Comparison of ENCODE assay signal across 17 cellular contexts in the genomic region with DNA sequence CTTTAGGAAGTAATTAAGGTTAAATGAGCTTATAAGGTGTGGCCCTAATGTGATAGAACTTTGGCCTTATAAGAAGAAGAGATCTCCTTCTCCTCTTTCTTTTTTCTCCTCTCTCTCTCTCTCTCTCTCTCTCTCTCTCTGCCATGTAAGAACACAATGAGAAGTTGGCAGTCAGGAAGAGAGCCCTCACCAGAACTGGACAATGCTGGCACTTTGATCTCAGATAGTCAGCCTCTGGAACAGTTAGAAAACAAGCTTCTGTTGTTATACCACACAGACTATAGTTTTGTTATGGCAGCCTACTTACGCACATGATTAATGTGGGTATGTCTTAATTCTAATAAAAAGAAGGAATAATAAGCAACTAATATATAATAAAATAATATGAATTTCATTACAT.
DNase-seq lines count a peak whose midpoint lies in the region; ATAC-seq, FAIRE-seq and TF ChIP-seq lines count a peak whose summit lies in the region.
"Had no signal": no experiment of that assay in that cellular context is flagged by ENCODE, and none has a peak within 500 bp of the region (broad histone marks: within the 10 kb centered on the region; RNA-seq: fewer than 3 reads in every experiment).

No MANE protein-coding gene starts in this region.

- DNase-seq in frontal cortex (ENCODE audit: low spot score in 2 of 2) = no peak
- DNase-seq in medulla oblongata (ENCODE audit: extremely low spot score) = peak; percentile 81
- peak; percentile 39 for DNase-seq in putamen (ENCODE audit: low spot score)
- DNase-seq in SKM-1 treated with dmso at 0.1 percent for 144 hours (lab: John Stamatoyannopoulos, UW; ENCODE audit: unreplicated experiment) = no peak
- no peak for DNase-seq in SW 1271 (lab: John Stamatoyannopoulos, UW)
- no peak for DNase-seq in omental fat pad (ENCODE audit: low spot score)
- DNase-seq: Caco-2; CD4-positive, CD25-positive, alpha-beta regulatory T cell; CD8-positive, alpha-beta T cell; DMS153; DND-41; GDM1; H9 had no signal

- TF ChIP-seq CTCF in omental fat pad (IDR thresholded peaks at IDR 0.05) = no peak

- no peak for ATAC-seq in omental fat pad (ENCODE audit: low FRiP score)
- ATAC-seq: CD8-positive, alpha-beta T cell; GM12878; GM23338; HCT116 had no signal

- peak; percentile 87 for FAIRE-seq in frontal cortex (lab: Jason Lieb, UNC)
- FAIRE-seq: GM12878, GM19239 had no signal

Comparison
In these comparisons a context has a peak if more than half of its experiments do, and no peak if none do; other contexts are left out.
1. DNase-seq: peak in medulla oblongata (single experiment) and putamen (single experiment); none in frontal cortex (0 of 2), SKM-1 treated with dmso at 0.1 percent for 144 hours (single experiment), SW 1271 (0 of 2) and omental fat pad (single experiment).